ENCODE assay signal across 1 cellular context in the genomic region with DNA sequence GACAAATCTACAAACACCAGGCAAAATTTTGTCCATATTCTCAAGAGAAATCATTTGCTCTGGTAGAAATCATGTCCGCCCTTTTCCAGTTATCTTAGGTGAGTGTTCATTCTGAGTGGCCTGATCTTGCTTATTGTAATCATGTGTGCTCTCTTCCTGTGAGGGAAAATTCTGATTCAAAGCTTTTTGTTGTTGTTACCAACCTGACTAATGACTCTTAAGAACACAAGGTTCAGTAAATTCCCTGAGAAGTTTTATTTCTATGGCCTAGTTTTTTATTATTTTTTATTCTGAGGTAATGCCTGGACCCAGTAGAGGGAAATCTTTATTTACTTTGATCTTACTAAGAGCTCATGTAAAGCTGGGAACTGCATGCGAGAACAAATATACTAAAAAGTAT.
TF ChIP-seq lines count a peak whose summit lies in the region.

No MANE protein-coding gene starts in this region.

TF ChIP-seq in HCT116, 20 proteins besides CTCF, POLR2A, EP300 and RAD21 (continued from another document):
- TF ChIP-seq ELF1 (IDR thresholded peaks at IDR 0.05; ENCODE audit: borderline replicate concordance, low read depth) (no peak), FOSL1 (IDR thresholded peaks at IDR 0.05; ENCODE audit: low read depth) (no peak), SRF (IDR thresholded peaks at IDR 0.05; ENCODE audit: low read depth) (no peak), ZNF274 (IDR thresholded peaks at IDR 0.05; ENCODE audit: low read depth, low read length) (no peak), ATF3 (IDR thresholded peaks at IDR 0.05) (no peak)
